In the genomic region with DNA sequence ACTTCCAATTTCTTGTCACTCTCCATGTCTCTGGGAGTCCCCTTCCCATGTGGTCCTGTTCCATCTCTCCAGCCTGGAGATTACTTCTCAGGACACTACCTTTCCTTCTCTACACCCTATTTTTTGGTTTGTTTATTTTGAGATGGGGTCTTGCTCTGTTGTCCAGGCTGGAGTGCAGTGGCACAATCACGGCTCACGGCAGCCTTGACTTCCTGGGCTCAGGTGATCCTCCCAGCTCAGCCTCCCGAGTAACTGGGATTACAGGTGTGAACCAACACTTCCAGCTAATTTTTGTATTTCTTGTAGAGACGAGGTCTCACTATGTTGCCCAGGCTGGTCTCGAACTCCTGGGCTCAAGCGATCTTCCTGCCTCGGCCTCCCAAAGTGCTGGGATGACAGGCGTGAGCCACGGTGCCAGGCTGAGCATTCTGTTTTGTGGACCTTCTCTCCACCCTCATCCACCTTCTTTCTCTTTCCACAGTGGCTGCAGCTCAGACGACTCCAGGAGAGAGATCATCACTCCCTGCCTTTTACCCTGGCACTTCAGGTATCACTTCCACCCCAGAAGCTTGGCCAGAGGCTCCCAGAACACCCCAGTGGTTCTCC, we compare ENCODE assay signal across 8 cellular contexts. TPM values are rescaled to one million over a fixed set of nuclear protein-coding genes. Genes with fewer than 3 reads are reported as not detected.
DNase-seq lines count a peak whose midpoint lies in the region; ATAC-seq and TF ChIP-seq lines count a peak whose summit lies in the region.

No MANE protein-coding gene starts in this region.

- H3K9me3 ChIP-seq in heart right ventricle (no peaks in the 10 kb centered on the region), right lobe of liver (no peaks in the 10 kb centered on the region), upper lobe of left lung (no peaks in the 10 kb centered on the region)

- H3K36me3 ChIP-seq in heart right ventricle (peaks cover 0 to 22% (median 0%) of the 10 kb centered on the region in 9 donors), right lobe of liver (no peaks in the 10 kb centered on the region), upper lobe of left lung (no peaks in the 10 kb centered on the region)

- DNase-seq in heart right ventricle (no peak), left ventricle myocardium superior (no peak), right lobe of liver (no peak), upper lobe of left lung (no peak)
- DNase-seq in stimulated activated CD4-positive, alpha-beta T cell treated with anti-CD3 and anti-CD28 coated beads, Interleukin-4, amount 100 ng/mL, for 24 hours: no peak

- 64 to 69% methylated on average over 10 of the region's 10 CpGs for WGBS in heart right ventricle, 2 donors
- 60 to 66% (median 60%) methylated on average over 10 of the region's 10 CpGs for WGBS in adipose tissue, 3 donors
- 45% methylated on average over 10 of the region's 10 CpGs for WGBS in right lobe of liver (ENCODE audit: insufficient coverage, low coverage, low lambda C conversion rate, missing lambda C conversion rate)
- WGBS in upper lobe of left lung, 2 donors: 57 to 64% methylated on average over 10 of the region's 10 CpGs

- TF ChIP-seq CTCF in heart right ventricle (IDR thresholded peaks at IDR 0.05) (no peak), right lobe of liver (IDR thresholded peaks at IDR 0.05) (no peak), upper lobe of left lung (IDR thresholded peaks at IDR 0.05) (no peak)

- ATAC-seq in heart right ventricle (no peak), left ventricle myocardium superior (no peak), right lobe of liver (no peak), upper lobe of left lung (ENCODE audit: low FRiP score in 2 of 2) (no peak), HG03354 (IDR thresholded peaks at IDR 0.05; ENCODE audit: poor library complexity, severe bottlenecking, unreplicated experiment) (no peak), HG03196 (IDR thresholded peaks at IDR 0.05; ENCODE audit: unreplicated experiment) (no peak)

- no peaks in the 10 kb centered on the region for H3K27me3 ChIP-seq in heart right ventricle
- no peaks in the 10 kb centered on the region for H3K27me3 ChIP-seq in right lobe of liver
- no peaks in the 10 kb centered on the region for H3K27me3 ChIP-seq in upper lobe of left lung

- H3K27ac ChIP-seq in heart right ventricle (peak overlapping the region in 6 of 10 donors; percentile 53 to 96 (median 80)), adipose tissue (ENCODE audit: low read depth, low read length) (peak overlapping the region; percentile 40), right lobe of liver (peak overlapping the region; percentile 53 to 90 (median 66)), upper lobe of left lung (peak overlapping the region; percentile 81 to 93 (median 92))

- intact Hi-C loops in heart right ventricle (cut with DNase I) (no loop called here), left ventricle myocardium superior (cut with micrococcal nuclease) (no loop called here), right lobe of liver (cut with DNase I) (no loop called here)

- H3K4me1 ChIP-seq in heart right ventricle (peaks cover 0 to 62% (median 10%) of the 10 kb centered on the region in 9 donors), right lobe of liver (peaks cover 0 to 10% (median 0%) of the 10 kb centered on the region in 4 donors), upper lobe of left lung (peaks cover 20 to 47% (median 35%) of the 10 kb centered on the region in 4 donors)

- peak overlapping the region in 6 of 10 donors; percentile 7 to 68 (median 24) for H3K4me3 ChIP-seq in heart right ventricle
- peak overlapping the region in 2 of 3 donors; percentile 16 for H3K4me3 ChIP-seq in right lobe of liver
- peak overlapping the region in 3 of 4 donors; percentile 21 to 62 (median 33) for H3K4me3 ChIP-seq in upper lobe of left lung

- no peak for TF ChIP-seq EP300 in upper lobe of left lung (IDR thresholded peaks at IDR 0.05)

- TF ChIP-seq POLR2A in right lobe of liver (IDR thresholded peaks at IDR 0.05) (no peak), upper lobe of left lung (IDR thresholded peaks at IDR 0.05) (no peak)

RNA-seq across cellular contexts. Expression of a gene that starts 0.6 kb away (rescaled TPM):
- total RNA-seq in heart right ventricle (10 to 100 TPM in 1 of 10 donors, 1 to 10 TPM in 9; 1.7 to 22.8 (median 4.5) TPM), left ventricle myocardium superior (7.1 TPM), right lobe of liver (1 to 10 TPM in 5 of 6 experiments, not detected in 1; 1.7 to 4.2 (median 2.4) TPM), upper lobe of left lung (10 to 100 TPM in 5 of 6 donors, not detected in 1; 10.2 to 40.8 (median 19.9) TPM)
- polyA plus RNA-seq in heart right ventricle (10 to 100 TPM; 10.6 to 17.6 TPM), adipose tissue (10 to 100 TPM in 1 of 3 donors, 1 to 10 TPM in 2; 4.1 to 21.1 (median 6.6) TPM)

RNA-seq across cellular contexts. Expression of a gene that starts 2.6 kb away (rescaled TPM):
- 1 to 10 TPM in 9 of 10 donors, under 1 TPM in 1; 0.66 to 7.8 (median 3.7) TPM for total RNA-seq in heart right ventricle
- polyA plus RNA-seq in heart right ventricle: 1 to 10 TPM; 2.3 to 4.8 TPM
- total RNA-seq in left ventricle myocardium superior: 3.8 TPM
- polyA plus RNA-seq in adipose tissue: 10 to 100 TPM in 2 of 3 donors, 1 to 10 TPM in 1; 3.7 to 13.0 (median 10.5) TPM
- total RNA-seq in right lobe of liver: 1 to 10 TPM; 1.0 to 2.6 (median 1.7) TPM
- 10 to 100 TPM in 5 of 6 donors, 1 to 10 TPM in 1; 8.8 to 65.0 (median 23.6) TPM for total RNA-seq in upper lobe of left lung

RNA-seq across cellular contexts. Expression of a gene that starts 5.1 kb away (rescaled TPM):
- 100 to 1,000 TPM in 1 of 10 donors, 10 to 100 TPM in 6, 1 to 10 TPM in 3; 8.4 to 122 (median 18.2) TPM for total RNA-seq in heart right ventricle
- 10 to 100 TPM; 23.9 to 60.9 TPM for polyA plus RNA-seq in heart right ventricle
- 28.5 TPM for total RNA-seq in left ventricle myocardium superior
- polyA plus RNA-seq in adipose tissue: 100 to 1,000 TPM in 2 of 3 donors, 10 to 100 TPM in 1; 23.7 to 207 (median 194) TPM
- 10 to 100 TPM; 15.6 to 77.8 (median 29.7) TPM for total RNA-seq in right lobe of liver
- 100 to 1,000 TPM; 131 to 532 (median 345) TPM for total RNA-seq in upper lobe of left lung

RNA-seq across cellular contexts. Expression of a gene that starts 33.2 kb away (rescaled TPM):
- 1 to 10 TPM; 3.4 to 9.6 (median 5.8) TPM for total RNA-seq in heart right ventricle
- 1 to 10 TPM; 3.7 to 8.2 TPM for polyA plus RNA-seq in heart right ventricle
- total RNA-seq in left ventricle myocardium superior: 7.5 TPM
- polyA plus RNA-seq in adipose tissue: 1 to 10 TPM; 5.8 to 6.7 (median 6.0) TPM
- 1 to 10 TPM; 5.6 to 8.6 (median 7.0) TPM for total RNA-seq in right lobe of liver
- total RNA-seq in upper lobe of left lung: 10 to 100 TPM in 4 of 6 donors, 1 to 10 TPM in 2; 6.3 to 17.2 (median 11.8) TPM

RNA-seq across cellular contexts. Expression of a gene that starts 34.6 kb away (rescaled TPM):
- total RNA-seq in heart right ventricle (10 to 100 TPM; 13.6 to 63.5 (median 26.0) TPM), left ventricle myocardium superior (25.7 TPM), right lobe of liver (1 to 10 TPM in 1 of 6 experiments, under 1 TPM in 2, not detected in 3; 0.27 to 1.5 (median 0.37) TPM), upper lobe of left lung (10 to 100 TPM in 1 of 6 donors, 1 to 10 TPM in 4, not detected in 1; 1.5 to 22.8 (median 5.2) TPM)
- polyA plus RNA-seq in heart right ventricle (10 to 100 TPM in 1 of 2 donors, 1 to 10 TPM in 1; 2.7 to 24.2 TPM), adipose tissue (10 to 100 TPM in 1 of 3 donors, 1 to 10 TPM in 2; 3.0 to 33.6 (median 6.4) TPM)

Comparison
In these comparisons a context has a peak if more than half of its experiments do, and no peak if none do; other contexts are left out.
1. H3K27ac ChIP-seq: peak in every context shown above with its lines; median percentile 92 in upper lobe of left lung; 80 in heart right ventricle; 66 in right lobe of liver; 40 in adipose tissue.